ENCODE assay signal across 7 cellular contexts in the genomic region with DNA sequence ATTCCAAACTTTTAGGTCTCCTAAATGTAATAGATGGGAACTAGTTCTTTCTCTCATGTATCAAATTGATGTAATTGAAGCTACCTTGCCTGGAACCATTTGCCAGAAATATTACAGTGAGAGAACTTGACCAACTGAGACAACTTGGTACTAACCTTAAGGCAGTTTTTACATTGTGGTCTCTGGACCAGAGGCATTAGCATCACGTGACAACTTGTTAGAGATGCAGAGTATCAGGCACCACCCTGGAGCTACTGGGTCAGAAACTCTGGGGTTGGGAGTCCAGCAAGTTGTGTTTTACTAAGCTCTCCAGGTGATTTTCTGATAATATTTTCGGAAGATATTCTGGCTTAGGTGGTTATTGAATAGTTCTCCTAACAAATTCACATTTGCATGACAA.
"Had no signal": no experiment of that assay in that cellular context is flagged by ENCODE, and none has a peak within 500 bp of the region (broad histone marks: within the 10 kb centered on the region; RNA-seq: fewer than 3 reads in every experiment).

No MANE protein-coding gene starts in this region.

- H3K4me3 Mint-ChIP-seq: IgD-negative memory B cell had no signal

- H3K27ac ChIP-seq: HL-60, KMS-11 had no signal

- H3K9ac ChIP-seq: KMS-11 had no signal

- FAIRE-seq: HTR-8/SVneo had no signal

- DNase-seq: IMR-90, KBM-7, KG1 had no signal

- H3K27me3 Mint-ChIP-seq: IgD-negative memory B cell had no signal

- H3K27ac Mint-ChIP-seq: IgD-negative memory B cell had no signal

- H3K4me2 ChIP-seq: KMS-11 had no signal

- H3K4me1 Mint-ChIP-seq: IgD-negative memory B cell had no signal
